Comparison of ENCODE assay signal across 22 cellular contexts in genomic region chr18:27414691-27415090, GRCh38.
"Had no signal": no experiment of that assay in that cellular context is flagged by ENCODE, and none has a peak within 500 bp of the region (broad histone marks: within the 10 kb centered on the region; RNA-seq: fewer than 3 reads in every experiment).

No MANE protein-coding gene starts in this region.

- H3K9me3 ChIP-seq: Peyer's patch, SJSA1 had no signal

- H3K36me3 ChIP-seq: Peyer's patch, SJSA1 had no signal

- ATAC-seq: K562 had no signal

- DNase-seq: Kasumi-1, MM.1S, NCI-H1092 treated with DMSO at 0.1 percent for 48 hours, NCI-H1436, NCI-H187, NCI-H2029, NCI-H2081 treated with DMSO at 0.1 percent for 48 hours, NCI-H2171 treated with DMSO at 0.1 percent for 48 hours, NCI-H2227 treated with DMSO at 0.1 percent for 48 hours, NCI-H524, NCI-H526 treated with DMSO at 0.1 percent for 48 hours, NCI-H748 treated with DMSO at 0.1 percent for 48 hours, PC-9, Peyer's patch, Right ventricle myocardium superior, RPMI8226, SIG-M5 had no signal

- H3K4me1 ChIP-seq: Peyer's patch, SJSA1 had no signal

- H3K4me3 ChIP-seq: K562, PC-9, Peyer's patch, SJSA1, SK-N-MC had no signal

- H3K27me3 ChIP-seq: Peyer's patch, SJSA1 had no signal

- H3K27ac ChIP-seq: HL-60, KMS-11, Peyer's patch, SJSA1, SK-N-MC had no signal

- H3K9ac ChIP-seq: KMS-11 had no signal

- H3K4me2 ChIP-seq: KMS-11 had no signal
